In the genomic region with DNA sequence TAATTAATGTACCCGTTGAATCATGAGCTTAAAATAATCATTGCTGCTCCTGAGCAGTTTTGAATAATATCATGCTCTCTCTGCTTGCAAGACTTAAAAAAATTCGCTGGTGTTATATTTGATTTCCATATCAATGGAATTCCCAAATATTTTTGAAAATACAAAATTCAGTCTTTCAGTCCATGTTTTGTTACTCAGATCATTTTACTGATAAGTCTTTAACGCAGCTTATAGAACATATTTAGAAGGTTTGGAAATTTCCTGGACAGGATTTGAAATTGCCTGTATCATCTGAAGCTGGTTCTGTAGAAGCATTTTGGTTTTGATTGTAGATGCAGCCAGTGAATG, we compare ENCODE assay signal across 11 cellular contexts. TPM values are rescaled to one million over a fixed set of nuclear protein-coding genes. Genes with fewer than 3 reads are reported as not detected.
DNase-seq lines count a peak whose midpoint lies in the region; ATAC-seq, FAIRE-seq and TF ChIP-seq lines count a peak whose summit lies in the region.
"Had no signal": no experiment of that assay in that cellular context is flagged by ENCODE, and none has a peak within 500 bp of the region (broad histone marks: within the 10 kb centered on the region; RNA-seq: fewer than 3 reads in every experiment).

No MANE protein-coding gene starts in this region.

- H3K36me3 ChIP-seq in ovary (no peaks in the 10 kb centered on the region), pancreas (no peaks in the 10 kb centered on the region)

- H3K27ac Mint-ChIP-seq in Calu3 (ENCODE audit: unreplicated experiment), result no peak overlapping the region
- peak overlapping the region; percentile 87 to 90 for H3K27ac Mint-ChIP-seq in T-cell

- H3K4me3 ChIP-seq in epithelial cell of esophagus (ENCODE audit: low read length) (peak overlapping the region; percentile 88), ovary (peak overlapping the region; percentile 93), pancreas (peak overlapping the region in 1 of 4 donors; percentile 69), foreskin fibroblast (ENCODE audit: low read depth in 1 of 2, low read length in 2 of 2) (no peak overlapping the region)

- H3K36me3 Mint-ChIP-seq in Calu3 (ENCODE audit: insufficient read depth, unreplicated experiment), result peaks cover 29% of the 10 kb centered on the region
- peaks cover 4% of the 10 kb centered on the region for H3K36me3 Mint-ChIP-seq in T-cell

- no peak for TF ChIP-seq POLR2A in ovary (IDR thresholded peaks at IDR 0.05)

- intact Hi-C loops in Calu3 (cut with micrococcal nuclease; ENCODE audit: unreplicated experiment), result no loop called here
- intact Hi-C loops in ovary (cut with DNase I), result loop anchor here in 1 of 4 donors (10.0 kb wide), 1 partner anchor 65 kb away; no protein-coding TSS in a partner anchor
- intact Hi-C loops in pancreas (cut with DNase I), result no loop called here

- no peak for TF ChIP-seq EP300 in ovary (IDR thresholded peaks at IDR 0.05)

- FAIRE-seq in pancreas (lab: Jason Lieb, UNC), result no peak

- ATAC-seq in T-cell (replicated peaks in 1 of 4), result no peak
- no peak for ATAC-seq in pancreas
- ATAC-seq: sciatic nerve had no signal

- H3K27ac ChIP-seq in ovary, result no peak overlapping the region
- no peak overlapping the region for H3K27ac ChIP-seq in pancreas
- H3K27ac ChIP-seq: SJSA1 had no signal

- H3K4me1 Mint-ChIP-seq in Calu3 (ENCODE audit: low read depth, unreplicated experiment) (peaks cover 26% of the 10 kb centered on the region), T-cell (peaks cover 62 to 68% (median 63%) of the 10 kb centered on the region in 3 donors)

- H3K27me3 Mint-ChIP-seq in Calu3 (ENCODE audit: unreplicated experiment) (peaks cover 62% of the 10 kb centered on the region), T-cell (no peaks in the 10 kb centered on the region)

- DNase-seq in Calu3 (no peak), T-cell (no peak), epithelial cell of esophagus (ENCODE audit: low read depth) (no peak), ovary (no peak), pancreas (no peak), foreskin fibroblast (no peak), mesenteric fat pad (ENCODE audit: low spot score) (no peak), NCI-H1930 (lab: John Stamatoyannopoulos, UW) (no peak)
- DNase-seq: DMS53 had no signal

- no peaks in the 10 kb centered on the region for H3K27me3 ChIP-seq in ovary
- H3K27me3 ChIP-seq in pancreas, result no peaks in the 10 kb centered on the region

- H3K9me3 Mint-ChIP-seq in Calu3 (ENCODE audit: low read depth, unreplicated experiment) (no peaks in the 10 kb centered on the region), T-cell (no peaks in the 10 kb centered on the region)

- BruUV-seq in Calu3 (replicated peaks; lab: Mats Ljungman, UMichigan), result TSS peak; percentile 46

- POLR2A ChIA-PET in T-cell (lab: Charles Lee), result interaction anchor here (0.5 to 1.3 kb wide), 4 partner anchors 15 to 56 kb away, joined by 3 to 4 read pairs (median 3); no protein-coding TSS in a partner anchor

- TF ChIP-seq CTCF in Calu3 (IDR thresholded peaks at IDR 0.05; ENCODE audit: unreplicated experiment) (no peak), epithelial cell of esophagus (IDR thresholded peaks at IDR 0.05; ENCODE audit: insufficient read depth, low read depth, low read length, missing control alignments) (no peak), ovary (IDR thresholded peaks at IDR 0.05) (no peak), pancreas (IDR thresholded peaks at IDR 0.05) (no peak), foreskin fibroblast (IDR thresholded peaks at IDR 0.05; ENCODE audit: low read depth, low read length) (no peak)

- CTCF ChIA-PET in Calu3 (lab: Charles Lee) (no interaction called here), T-cell (lab: Charles Lee) (interaction anchor here (0.6 to 1.2 kb wide), 7 partner anchors 10 to 1402 kb away, joined by 3 to 7 read pairs (median 3); no protein-coding TSS in a partner anchor)

- H3K9me3 ChIP-seq in ovary (no peaks in the 10 kb centered on the region), pancreas (no peaks in the 10 kb centered on the region)
- H3K9me3 ChIP-seq: SJSA1 had no signal

- H3K4me1 ChIP-seq in ovary (ENCODE audit: insufficient read depth) (peaks cover 5% of the 10 kb centered on the region), pancreas (peaks cover 0 to 11% (median 11%) of the 10 kb centered on the region in 3 donors)

- peak overlapping the region; percentile 96 for H3K4me3 Mint-ChIP-seq in Calu3 (ENCODE audit: low read depth, unreplicated experiment)
- peak overlapping the region; percentile 89 to 100 (median 90) for H3K4me3 Mint-ChIP-seq in T-cell

- 72 to 81% (median 73%) methylated on average over 3 of the region's 3 CpGs for WGBS in ovary, 3 donors
- 42 to 57% methylated on average over 3 of the region's 3 CpGs for WGBS in pancreas, 2 donors

RNA-seq across cellular contexts. Expression of a gene that starts 1.9 kb away (rescaled TPM):
- total RNA-seq in Calu3 (2022), result 10.3 and 11.1 TPM in 2 replicates
- total RNA-seq in T-cell, result 10 to 100 TPM; 67.9 to 99.2 (median 72.1) TPM
- 10 to 100 TPM; 19.9 to 53.4 (median 31.8) TPM for total RNA-seq in ovary
- 10 to 100 TPM; 17.7 to 19.2 TPM for polyA plus RNA-seq in ovary
- 10 to 100 TPM in 5 of 6 donors, 1 to 10 TPM in 1; 6.1 to 17.3 (median 13.9) TPM for total RNA-seq in pancreas
- polyA plus RNA-seq in pancreas, result 10 to 100 TPM in 1 of 2 donors, 1 to 10 TPM in 1; 9.5 to 11.0 TPM
- total RNA-seq in mesenteric fat pad, result 43.6 TPM

Comparison
In these comparisons a context has a peak if more than half of its experiments do, and no peak if none do; other contexts are left out.
1. H3K4me3 ChIP-seq: peak in epithelial cell of esophagus (single experiment) and ovary (single experiment); none in foreskin fibroblast (0 of 2).